7 cellular contexts compared by ENCODE assay signal in genomic region chr20:10673831-10674683, GRCh38. TPM values are rescaled to one million over a fixed set of nuclear protein-coding genes. Genes with fewer than 3 reads are reported as not detected.
DNase-seq lines count a peak whose midpoint lies in the region; ATAC-seq and TF ChIP-seq lines count a peak whose summit lies in the region.

Gene JAG1 (minus strand): TSS chr20:10673999. CDS start chr20:10673530, 469 bp downstream.

- H3K9ac ChIP-seq in trophoblast cell (ENCODE audit: low read length): peak within 1 kb of the TSS; percentile 97

- H3K4me2 ChIP-seq in trophoblast cell (ENCODE audit: low read length): peak within 1 kb of the TSS; percentile 97

- H3K36me3 ChIP-seq in SJCRH30 (no peaks in the 10 kb centered on the region), heart right ventricle (peaks cover 0 to 15% (median 0%) of the 10 kb centered on the region in 9 donors), trophoblast cell (ENCODE audit: control insufficient read depth in 1 of 2, insufficient read depth in 2 of 2, low read length in 2 of 2) (peaks cover 5 to 10% of the 10 kb centered on the region in 2 experiments)

- peak within 1 kb of the TSS; percentile 92 for H3K14ac ChIP-seq in trophoblast cell (ENCODE audit: low read length)

- peak within 1 kb of the TSS; percentile 87 for H3K4ac ChIP-seq in trophoblast cell (ENCODE audit: low read depth, low read length)

- peak within 1 kb of the TSS; percentile 73 for H2BK12ac ChIP-seq in trophoblast cell (ENCODE audit: low read length)

- TF ChIP-seq CTCF in heart right ventricle (IDR thresholded peaks at IDR 0.05): no peak

- no peaks in the 10 kb centered on the region for H3K27me3 ChIP-seq in SJCRH30
- no peaks in the 10 kb centered on the region for H3K27me3 ChIP-seq in heart right ventricle
- H3K27me3 ChIP-seq in trophoblast cell (ENCODE audit: insufficient read depth, low read length): no peaks in the 10 kb centered on the region

- peaks cover 18% of the 10 kb centered on the region for H3K79me2 ChIP-seq in trophoblast cell (ENCODE audit: control insufficient read depth, insufficient read depth, low read length, poor library complexity)

- H3K23ac ChIP-seq in trophoblast cell (ENCODE audit: low read length): no peak within 1 kb of the TSS

- H3K4me1 ChIP-seq in SJCRH30: 0 out of 2 replicates have a peak, but pooled peaks cover 5% of the 10 kb centered on the region
- peaks cover 2 to 34% (median 19%) of the 10 kb centered on the region in 9 donors for H3K4me1 ChIP-seq in heart right ventricle
- H3K4me1 ChIP-seq in trophoblast cell (ENCODE audit: control insufficient read depth in 1 of 2, insufficient read depth in 2 of 2, low read length in 2 of 2): peaks cover 5 to 15% of the 10 kb centered on the region in 2 experiments

- peak within 1 kb of the TSS; percentile 96 for H2BK5ac ChIP-seq in trophoblast cell (ENCODE audit: low read depth, low read length, poor library complexity)

- H2AFZ ChIP-seq in trophoblast cell (ENCODE audit: insufficient read depth, low read length, poor library complexity): peak within 1 kb of the TSS; percentile 42

- intact Hi-C loops in heart right ventricle (cut with DNase I): loop anchor here in 8 of 10 donors (1.0 to 10.0 kb wide), 20 partner anchors 68 to 871 kb away; partner anchors contain the start of gene SLX4IP (in 1 of the 8)

- peak; percentile 71 for DNase-seq in MV-4-11 (lab: John Stamatoyannopoulos, UW)
- peak; percentile 93 to 96 for DNase-seq in SJCRH30
- peak; percentile 95 to 96 for DNase-seq in heart right ventricle
- peak; percentile 95 to 98 for DNase-seq in trophoblast cell

- 0% methylated on average over 83 to 84 of the region's 84 CpGs for WGBS in heart right ventricle, 2 donors
- no CpG with 5 or more reads among the region's 84 CpGs for WGBS in trophoblast cell (ENCODE audit: extremely low coverage, insufficient coverage, insufficient read length)

- peak; percentile 77 for TF ChIP-seq POLR2A in GM15510 (IDR thresholded peaks at IDR 0.05; ENCODE audit: borderline replicate concordance, extremely low read depth, insufficient read length)

- H4K8ac ChIP-seq in trophoblast cell (ENCODE audit: low read depth, low read length): peak within 1 kb of the TSS; percentile 72

- peak within 1 kb of the TSS; percentile 73 for H4K12ac ChIP-seq in trophoblast cell (ENCODE audit: low read depth, low read length)

- H2BK120ac ChIP-seq in trophoblast cell (ENCODE audit: insufficient read depth, low read length, poor library complexity): peak within 1 kb of the TSS; percentile 96

- peak within 1 kb of the TSS; percentile 98 for H4K91ac ChIP-seq in trophoblast cell (ENCODE audit: low read depth, low read length)

- H3K4me3 ChIP-seq in SJCRH30 (peak within 1 kb of the TSS; percentile 72), heart right ventricle (peak within 1 kb of the TSS; percentile 69 to 98 (median 87)), trophoblast cell (ENCODE audit: low read depth, low read length) (peak within 1 kb of the TSS; percentile 94)

- peak within 1 kb of the TSS; percentile 87 for H3K18ac ChIP-seq in trophoblast cell (ENCODE audit: low read length)

- H3K27ac ChIP-seq in SJCRH30: peak within 1 kb of the TSS; percentile 33; the same call in 1 of the 2 replicates
- H3K27ac ChIP-seq in angular gyrus (ENCODE audit: low read depth, low read length): peak within 1 kb of the TSS; percentile 80
- peak within 1 kb of the TSS; percentile 89 to 100 (median 98) for H3K27ac ChIP-seq in heart right ventricle
- peak within 1 kb of the TSS; percentile 98 for H3K27ac ChIP-seq in trophoblast cell (ENCODE audit: low read depth, low read length)

- H3K79me1 ChIP-seq in trophoblast cell (ENCODE audit: low read length): peaks cover 28% of the 10 kb centered on the region

- H2AK5ac ChIP-seq in trophoblast cell (ENCODE audit: low read length): no peak within 1 kb of the TSS

- H3K9me3 ChIP-seq in SJCRH30 (replicated peaks): no peaks in the 10 kb centered on the region
- no peaks in the 10 kb centered on the region for H3K9me3 ChIP-seq in heart right ventricle
- no peaks in the 10 kb centered on the region for H3K9me3 ChIP-seq in trophoblast cell (ENCODE audit: insufficient read depth, low read depth, low read length)

- peak; percentile 52 for ATAC-seq in HG02571 (IDR thresholded peaks at IDR 0.05; ENCODE audit: unreplicated experiment)
- peak; percentile 85 to 93 (median 88) for ATAC-seq in heart right ventricle

RNA-seq across cellular contexts. Expression of gene JAG1, which starts in this region (rescaled TPM):
- total RNA-seq in SJCRH30 (2014; rRNA removed; shearing (Covaris generic)): 8.8 TPM in 2 replicates
- 10 to 100 TPM; 23.0 to 38.2 (median 27.5) TPM for total RNA-seq in heart right ventricle
- 10 to 100 TPM; 11.1 to 17.9 TPM for polyA plus RNA-seq in heart right ventricle
- polyA plus RNA-seq in trophoblast cell (2013): 34.3 and 36.3 TPM in 2 replicates

Comparison
In these comparisons a context has a peak if more than half of its experiments do, and no peak if none do; other contexts are left out.
1. Peak in every context shown above with its lines: DNase-seq, ATAC-seq, H3K4me3 ChIP-seq and H3K27ac ChIP-seq.
2. H3K27ac ChIP-seq: peak in every context shown above with its lines; median percentile 98 in heart right ventricle; 98 in trophoblast cell; 80 in angular gyrus; 33 in SJCRH30.